ENCODE assay signal across 11 cellular contexts in genomic region chr5:179792612-179793469, GRCh38. TPM values are rescaled to one million over a fixed set of nuclear protein-coding genes. Genes with fewer than 3 reads are reported as not detected.
DNase-seq lines count a peak whose midpoint lies in the region; ATAC-seq, FAIRE-seq and TF ChIP-seq lines count a peak whose summit lies in the region.
"Had no signal": no experiment of that assay in that cellular context is flagged by ENCODE, and none has a peak within 500 bp of the region (broad histone marks: within the 10 kb centered on the region; RNA-seq: fewer than 3 reads in every experiment).

No MANE protein-coding gene starts in this region.

- TF ChIP-seq CTCF in GM12878 (IDR thresholded peaks at IDR 0.05 in 2 of 3, conservative IDR thresholded peaks at IDR 0.05 in 1 of 3; ENCODE audit: control insufficient read depth in 2 of 3, extremely low read depth in 1 of 3, insufficient read depth in 1 of 3, low read depth in 3 of 3, low read length in 3 of 3) (no peak), tibial nerve (IDR thresholded peaks at IDR 0.05) (no peak)

- H3K9me3 Mint-ChIP-seq in activated CD4-positive, alpha-beta memory T cell treated with anti-CD3 and anti-CD28 coated beads for 36 hours, result no peaks in the 10 kb centered on the region
- H3K9me3 Mint-ChIP-seq in activated CD4-positive, alpha-beta memory T cell treated with anti-CD3 and anti-CD28 coated beads, Interleukin-2, amount 10 ng/mL, durations not matched to agents 7 days and 5 days, result no peaks in the 10 kb centered on the region

- H3K27me3 ChIP-seq in GM12878 (replicated peaks in 1 of 2; ENCODE audit: control insufficient read depth in 2 of 2, insufficient read depth in 2 of 2, low read length in 1 of 2) (no peaks in the 10 kb centered on the region), mucosa of rectum (ENCODE audit: control insufficient read depth in 2 of 2, insufficient read depth in 2 of 2, low read length in 2 of 2) (no peaks in the 10 kb centered on the region), tibial nerve (no peaks in the 10 kb centered on the region)

- H3K4me1 Mint-ChIP-seq in activated CD4-positive, alpha-beta memory T cell treated with anti-CD3 and anti-CD28 coated beads for 36 hours (ENCODE audit: low read depth), result peaks cover 25% of the 10 kb centered on the region
- H3K4me1 Mint-ChIP-seq in activated CD4-positive, alpha-beta memory T cell treated with anti-CD3 and anti-CD28 coated beads, Interleukin-2, amount 10 ng/mL, durations not matched to agents 7 days and 5 days, result peaks cover 26% of the 10 kb centered on the region

- no peak overlapping the region for H2AFZ ChIP-seq in GM12878 (ENCODE audit: control insufficient read depth, low read depth, low read length)

- no peak overlapping the region for H3K4me3 Mint-ChIP-seq in activated CD4-positive, alpha-beta memory T cell treated with anti-CD3 and anti-CD28 coated beads for 36 hours
- no peak overlapping the region for H3K4me3 Mint-ChIP-seq in activated CD4-positive, alpha-beta memory T cell treated with anti-CD3 and anti-CD28 coated beads, Interleukin-2, amount 10 ng/mL, durations not matched to agents 7 days and 5 days

- no peak for ATAC-seq in GM12878
- ATAC-seq in GM18519 (IDR thresholded peaks at IDR 0.05; ENCODE audit: low FRiP score, unreplicated experiment), result no peak

- no peak for TF ChIP-seq EP300 in GM12878 (IDR thresholded peaks at IDR 0.05; ENCODE audit: borderline replicate concordance in 1 of 2, control insufficient read depth in 1 of 2, low read depth in 2 of 2, low read length in 2 of 2)
- TF ChIP-seq EP300 in tibial nerve (IDR thresholded peaks at IDR 0.05), result no peak

- DNase-seq in activated CD4-positive, alpha-beta memory T cell treated with anti-CD3 and anti-CD28 coated beads for 36 hours, result no peak
- DNase-seq in activated CD4-positive, alpha-beta memory T cell treated with anti-CD3 and anti-CD28 coated beads, Interleukin-2, amount 10 ng/mL, durations not matched to agents 7 days and 5 days, result no peak
- DNase-seq in GM12878 (ENCODE audit: low read depth, low spot score) (no peak), tibial nerve (ENCODE audit: low spot score in 2 of 2) (no peak), NCI-H82 (lab: John Stamatoyannopoulos, UW) (no peak), GM03348 (ENCODE audit: low spot score) (no peak)
- DNase-seq: NCI-H2029 treated with DMSO at 0.1 percent for 48 hours, SIG-M5 had no signal

- H3K36me3 ChIP-seq in GM12878 (ENCODE audit: control insufficient read depth in 2 of 2, insufficient read depth in 2 of 2, low read length in 1 of 2), result no peaks in the 10 kb centered on the region; a peak in 2 of 4 replicates
- peaks cover 6 to 9% of the 10 kb centered on the region in 2 donors for H3K36me3 ChIP-seq in mucosa of rectum (ENCODE audit: control insufficient read depth in 2 of 2, insufficient read depth in 2 of 2, low read length in 2 of 2)
- H3K36me3 ChIP-seq in tibial nerve, result peaks cover 0 to 10% (median 0%) of the 10 kb centered on the region in 3 donors

- H3K27me3 Mint-ChIP-seq in activated CD4-positive, alpha-beta memory T cell treated with anti-CD3 and anti-CD28 coated beads for 36 hours, result no peaks in the 10 kb centered on the region
- H3K27me3 Mint-ChIP-seq in activated CD4-positive, alpha-beta memory T cell treated with anti-CD3 and anti-CD28 coated beads, Interleukin-2, amount 10 ng/mL, durations not matched to agents 7 days and 5 days, result no peaks in the 10 kb centered on the region

- in situ Hi-C loops in GM12878 (cut with MboI), result loop anchor here (25.0 kb wide), 1 partner anchor 294 kb away; no protein-coding TSS in a partner anchor

- H3K9me3 ChIP-seq in GM12878 (replicated peaks; ENCODE audit: control insufficient read depth, insufficient read depth, low read length) (no peaks in the 10 kb centered on the region), mucosa of rectum (ENCODE audit: control insufficient read depth in 2 of 2, low read length in 2 of 2) (no peaks in the 10 kb centered on the region), tibial nerve (no peaks in the 10 kb centered on the region)

- H3K4me2 ChIP-seq in GM12878 (ENCODE audit: control insufficient read depth, insufficient read depth), result no peak overlapping the region

- TF ChIP-seq POLR2A in GM12878 (IDR thresholded peaks at IDR 0.05; ENCODE audit: low read depth, low read length) (no peak; the same call in 1 of the 2 replicates), tibial nerve (IDR thresholded peaks at IDR 0.05) (no peak)

- peaks cover 4% of the 10 kb centered on the region for H3K36me3 Mint-ChIP-seq in activated CD4-positive, alpha-beta memory T cell treated with anti-CD3 and anti-CD28 coated beads for 36 hours
- peaks cover 10% of the 10 kb centered on the region for H3K36me3 Mint-ChIP-seq in activated CD4-positive, alpha-beta memory T cell treated with anti-CD3 and anti-CD28 coated beads, Interleukin-2, amount 10 ng/mL, durations not matched to agents 7 days and 5 days (ENCODE audit: low read depth)

- TF ChIP-seq RAD21 in GM12878 (IDR thresholded peaks at IDR 0.05; ENCODE audit: insufficient read depth, low read depth, low read length), result no peak

- H3K4me3 ChIP-seq in GM12878 (no peak overlapping the region), mucosa of rectum (ENCODE audit: low read length in 2 of 2) (no peak overlapping the region), tibial nerve (no peak overlapping the region)

- intact Hi-C loops in activated CD4-positive, alpha-beta memory T cell treated with anti-CD3 and anti-CD28 coated beads for 36 hours (cut with micrococcal nuclease), result loop anchor here (10.0 kb wide), 1 partner anchor 238 kb away; the partner anchor contains the start of gene RUFY1
- intact Hi-C loops in GM12878 (cut with micrococcal nuclease; ENCODE audit: unreplicated experiment), result no loop called here

- CTCF ChIA-PET in activated CD4-positive, alpha-beta memory T cell treated with anti-CD3 and anti-CD28 coated beads for 36 hours (lab: Charles Lee), result interaction anchor here (0.7 to 5.2 kb wide), 5 partner anchors 9 to 30 kb away, joined by 3 to 46 read pairs (median 7); no protein-coding TSS in a partner anchor
- CTCF ChIA-PET in activated CD4-positive, alpha-beta memory T cell treated with anti-CD3 and anti-CD28 coated beads, Interleukin-2, amount 10 ng/mL, durations not matched to agents 7 days and 5 days (lab: Charles Lee), result interaction anchor here (0.6 to 3.2 kb wide), 4 partner anchors 9 to 1687 kb away, joined by 3 to 14 read pairs (median 4); no protein-coding TSS in a partner anchor
- CTCF ChIA-PET in GM12878 (lab: Yijun Ruan, JAX), result interaction anchor here (0.6 to 2.9 kb wide), 7 partner anchors 18 to 114 kb away, joined by 3 to 14 read pairs (median 4); partner anchors contain the start of gene SQSTM1

- H3K9ac ChIP-seq in GM12878 (ENCODE audit: control insufficient read depth, insufficient read depth, low read length), result no peak overlapping the region
- no peak overlapping the region for H3K9ac ChIP-seq in mucosa of rectum (ENCODE audit: low read depth in 1 of 2, low read length in 2 of 2)

- H3K4me1 ChIP-seq in GM12878 (ENCODE audit: control insufficient read depth, insufficient read depth, low read length) (peaks cover 23% of the 10 kb centered on the region), mucosa of rectum (ENCODE audit: control insufficient read depth in 2 of 2, insufficient read depth in 2 of 2, low read length in 2 of 2) (peaks cover 21 to 31% of the 10 kb centered on the region in 2 donors), tibial nerve (peaks cover 0 to 50% (median 39%) of the 10 kb centered on the region in 4 donors)

- SMC1A ChIA-PET in GM12878 (lab: Charles Lee; ENCODE audit: uncharacterized antibody, unreplicated experiment), result interaction anchor here (0.9 to 1.2 kb wide), 3 partner anchors 8 to 31 kb away, joined by 3 to 4 read pairs (median 3); no protein-coding TSS in a partner anchor

- no TSS peak for BruUV-seq in GM12878 (replicated peaks; lab: Mats Ljungman, UMichigan)

- POLR2A ChIA-PET in activated CD4-positive, alpha-beta memory T cell treated with anti-CD3 and anti-CD28 coated beads for 36 hours (lab: Charles Lee), result interaction anchor here (2.4 kb wide), 1 partner anchor 13 kb away, joined by 8 read pairs; the partner anchor contains the start of gene MGAT4B
- POLR2A ChIA-PET in activated CD4-positive, alpha-beta memory T cell treated with anti-CD3 and anti-CD28 coated beads, Interleukin-2, amount 10 ng/mL, durations not matched to agents 7 days and 5 days (lab: Charles Lee), result interaction anchor here (1.0 to 5.8 kb wide), 5 partner anchors 14 to 169 kb away, joined by 3 to 37 read pairs (median 7); partner anchors contain the start of genes HNRNPH1 and MGAT4B
- POLR2A ChIA-PET in GM12878 (lab: Charles Lee), result interaction anchor here (0.8 kb wide), 1 partner anchor 13 kb away, joined by 3 read pairs; no protein-coding TSS in a partner anchor

- peak overlapping the region; percentile 23 for H3K27ac Mint-ChIP-seq in activated CD4-positive, alpha-beta memory T cell treated with anti-CD3 and anti-CD28 coated beads for 36 hours
- H3K27ac Mint-ChIP-seq in activated CD4-positive, alpha-beta memory T cell treated with anti-CD3 and anti-CD28 coated beads, Interleukin-2, amount 10 ng/mL, durations not matched to agents 7 days and 5 days, result no peak overlapping the region

- WGBS in GM12878 (ENCODE audit: insufficient coverage, insufficient replicate concordance, low lambda C conversion rate, missing lambda C conversion rate), result 65% methylated on average over 22 of the region's 24 CpGs
- 73 to 82% methylated on average over 23 to 24 of the region's 24 CpGs for WGBS in tibial nerve, 2 donors

- H4K20me1 ChIP-seq in GM12878 (ENCODE audit: control insufficient read depth, insufficient read depth), result no peaks in the 10 kb centered on the region

- H3K27ac ChIP-seq in GM12878 (ENCODE audit: control insufficient read depth, insufficient read depth) (no peak overlapping the region), mucosa of rectum (ENCODE audit: low read depth in 2 of 2, low read length in 2 of 2) (peak overlapping the region; percentile 60 to 71), tibial nerve (peak overlapping the region; percentile 11 to 92 (median 72))

- no peak for FAIRE-seq in GM12878 (lab: Jason Lieb, UNC)
- FAIRE-seq: endometrium had no signal

- RAD21 ChIA-PET in GM12878 (lab: Charles Lee; ENCODE audit: unreplicated experiment), result no interaction called here

- H3K79me2 ChIP-seq in GM12878 (ENCODE audit: control insufficient read depth, insufficient read depth, low read length), result no peaks in the 10 kb centered on the region

RNA-seq across cellular contexts. Expression of gene LTC4S, which starts 0.9 kb away (rescaled TPM):
- 1 to 10 TPM in 1 of 2 experiments, under 1 TPM in 1; 0.48 to 1.1 TPM for total RNA-seq in activated CD4-positive, alpha-beta memory T cell treated with anti-CD3 and anti-CD28 coated beads for 36 hours
- 1 to 10 TPM; 2.1 to 3.3 TPM for total RNA-seq in activated CD4-positive, alpha-beta memory T cell treated with anti-CD3 and anti-CD28 coated beads, Interleukin-2, amount 10 ng/mL, durations not matched to agents 7 days and 5 days
- total RNA-seq in GM12878 (2013; cell fraction: nucleolus; rRNA removed), result 1.1 and 1.8 TPM in 2 replicates
- 1.1 and 1.8 TPM in 2 replicates for total RNA-seq in GM12878 (2014; rRNA removed)
- total RNA-seq in GM12878 (2014; rRNA removed; fragmentation: Illumina TruSeq; extraction: Trizol), result not detected in 2 replicates
- 2.0 and 3.6 TPM in 2 replicates for total RNA-seq in GM12878 (2021)
- not detected for polyA plus RNA-seq in GM12878 (2011; ENCODE audit: low read depth)
- not detected in 2 replicates for polyA plus RNA-seq in GM12878 (2011; rRNA removed)
- polyA plus RNA-seq in GM12878 (2011; cell fraction: cytosol; rRNA removed), result 0.13 and 0.20 TPM in 2 replicates
- 0.33 and 0.50 TPM in 2 replicates for polyA plus RNA-seq in GM12878 (2011; cell fraction: nucleus; rRNA removed)
- 0.66 TPM in 1 of 2 replicates, not detected in the other for polyA plus RNA-seq in GM12878 (2012)
- not detected in 2 replicates for polyA plus RNA-seq in GM12878 (2014; fragmentation: Illumina TruSeq; extraction: Trizol)
- polyA plus RNA-seq in GM12878 (2014; fragmentation: Nextera tagmentation; extraction: Ambion mirVana), result not detected
- polyA plus RNA-seq in GM12878 (2014; rRNA removed), result 1.6 and 2.0 TPM in 2 replicates
- 1 to 10 TPM in 1 of 2 experiments, under 1 TPM in 1; 0.78 to 1.3 TPM for polyA plus RNA-seq in GM12878 (2016; fragmentation: Nextera tagmentation; extraction: Ambion mirVana)
- polyA minus RNA-seq in GM12878 (2011; rRNA and poly(A)+ RNA removed), result not detected in 2 replicates
- not detected in 2 replicates for polyA minus RNA-seq in GM12878 (2011; cell fraction: cytosol; rRNA and poly(A)+ RNA removed)
- polyA minus RNA-seq in GM12878 (2011; cell fraction: nucleus; rRNA and poly(A)+ RNA removed), result 0.73 and 0.77 TPM in 2 replicates
- total RNA-seq in tibial nerve, result 10 to 100 TPM in 2 of 4 donors, 1 to 10 TPM in 2; 7.6 to 38.6 (median 18.4) TPM

RNA-seq across cellular contexts. Expression of gene MGAT4B, which starts 13.8 kb away (rescaled TPM):
- 10 to 100 TPM; 95.8 to 96.8 TPM for total RNA-seq in activated CD4-positive, alpha-beta memory T cell treated with anti-CD3 and anti-CD28 coated beads for 36 hours
- total RNA-seq in activated CD4-positive, alpha-beta memory T cell treated with anti-CD3 and anti-CD28 coated beads, Interleukin-2, amount 10 ng/mL, durations not matched to agents 7 days and 5 days, result 10 to 100 TPM; 94.8 to 95.7 TPM
- 94.1 and 97.6 TPM in 2 replicates for total RNA-seq in GM12878 (2013; cell fraction: nucleolus; rRNA removed)
- total RNA-seq in GM12878 (2014; rRNA removed), result 44.7 and 46.0 TPM in 2 replicates
- 25.2 and 34.4 TPM in 2 replicates for total RNA-seq in GM12878 (2014; rRNA removed; fragmentation: Illumina TruSeq; extraction: Trizol)
- 66.2 and 82.5 TPM in 2 replicates for total RNA-seq in GM12878 (2021)
- polyA plus RNA-seq in GM12878 (2011; ENCODE audit: low read depth), result 24.6 TPM
- 24.5 and 42.8 TPM in 2 replicates for polyA plus RNA-seq in GM12878 (2011; rRNA removed)
- 57.3 and 70.6 TPM in 2 replicates for polyA plus RNA-seq in GM12878 (2011; cell fraction: cytosol; rRNA removed)
- polyA plus RNA-seq in GM12878 (2011; cell fraction: nucleus; rRNA removed), result 263 and 274 TPM in 2 replicates
- polyA plus RNA-seq in GM12878 (2012), result 44.2 and 50.9 TPM in 2 replicates
- polyA plus RNA-seq in GM12878 (2014; fragmentation: Illumina TruSeq; extraction: Trizol), result 27.2 and 33.3 TPM in 2 replicates
- under 1 TPM in 1 of 2 experiments, not detected in 1; 0.60 TPM for polyA plus RNA-seq in GM12878 (2014; fragmentation: Nextera tagmentation; extraction: Ambion mirVana)
- polyA plus RNA-seq in GM12878 (2014; rRNA removed), result 59.3 and 69.7 TPM in 2 replicates
- 1 to 10 TPM; 7.6 to 8.3 TPM for polyA plus RNA-seq in GM12878 (2016; fragmentation: Nextera tagmentation; extraction: Ambion mirVana)
- polyA minus RNA-seq in GM12878 (2011; rRNA and poly(A)+ RNA removed), result 41.5 and 69.5 TPM in 2 replicates
- 23.1 and 28.3 TPM in 2 replicates for polyA minus RNA-seq in GM12878 (2011; cell fraction: cytosol; rRNA and poly(A)+ RNA removed)
- polyA minus RNA-seq in GM12878 (2011; cell fraction: nucleus; rRNA and poly(A)+ RNA removed), result 83.3 and 122 TPM in 2 replicates
- 100 to 1,000 TPM in 1 of 4 donors, 10 to 100 TPM in 3; 52.7 to 153 (median 91.0) TPM for total RNA-seq in tibial nerve

RNA-seq across cellular contexts. Expression of gene SQSTM1, which starts 27.9 kb away (rescaled TPM):
- 100 to 1,000 TPM; 127 to 130 TPM for total RNA-seq in activated CD4-positive, alpha-beta memory T cell treated with anti-CD3 and anti-CD28 coated beads for 36 hours
- 100 to 1,000 TPM; 178 to 183 TPM for total RNA-seq in activated CD4-positive, alpha-beta memory T cell treated with anti-CD3 and anti-CD28 coated beads, Interleukin-2, amount 10 ng/mL, durations not matched to agents 7 days and 5 days
- 109 and 123 TPM in 2 replicates for total RNA-seq in GM12878 (2013; cell fraction: nucleolus; rRNA removed)
- total RNA-seq in GM12878 (2014; rRNA removed) (127 and 138 TPM in 2 replicates), GM12878 (2014; rRNA removed; fragmentation: Illumina TruSeq; extraction: Trizol) (43.7 and 45.0 TPM in 2 replicates), GM12878 (2021) (105 and 106 TPM in 2 replicates), tibial nerve (100 to 1,000 TPM; 408 to 463 (median 452) TPM)
- polyA plus RNA-seq in GM12878 (2011; ENCODE audit: low read depth), result 45.8 TPM
- polyA plus RNA-seq in GM12878 (2011; rRNA removed) (33.6 and 53.8 TPM in 2 replicates), GM12878 (2014; fragmentation: Illumina TruSeq; extraction: Trizol) (23.8 and 54.0 TPM in 2 replicates), GM12878 (2014; fragmentation: Nextera tagmentation; extraction: Ambion mirVana) (1 to 10 TPM; 6.3 to 8.1 TPM), GM12878 (2014; rRNA removed) (70.1 and 75.3 TPM in 2 replicates), GM12878 (2016; fragmentation: Nextera tagmentation; extraction: Ambion mirVana) (100 to 1,000 TPM; 117 to 127 TPM)
- 81.2 and 91.2 TPM in 2 replicates for polyA plus RNA-seq in GM12878 (2011; cell fraction: cytosol; rRNA removed)
- 114 and 124 TPM in 2 replicates for polyA plus RNA-seq in GM12878 (2011; cell fraction: nucleus; rRNA removed)
- 128 and 145 TPM in 2 replicates for polyA plus RNA-seq in GM12878 (2012)
- polyA minus RNA-seq in GM12878 (2011; rRNA and poly(A)+ RNA removed), result 32.2 and 65.4 TPM in 2 replicates
- polyA minus RNA-seq in GM12878 (2011; cell fraction: cytosol; rRNA and poly(A)+ RNA removed), result 73.9 and 76.5 TPM in 2 replicates
- 135 and 203 TPM in 2 replicates for polyA minus RNA-seq in GM12878 (2011; cell fraction: nucleus; rRNA and poly(A)+ RNA removed)
